Comparison of ENCODE assay signal across 1 cellular context in genomic region chr2:159637237-159637636, GRCh38.
TF ChIP-seq lines count a peak whose summit lies in the region.

No MANE protein-coding gene starts in this region.

TF ChIP-seq in H1, 55 proteins besides CTCF, POLR2A, EP300 and RAD21 (continued from another document):
- TF ChIP-seq FOSL1 (IDR thresholded peaks at IDR 0.05; ENCODE audit: insufficient read depth, low read depth, low read length), result no peak
- no peak for TF ChIP-seq POU5F1 (IDR thresholded peaks at IDR 0.05; ENCODE audit: low read depth, low read length)
- no peak for TF ChIP-seq GABPA (IDR thresholded peaks at IDR 0.05; ENCODE audit: borderline replicate concordance, insufficient read depth, low read length)
- TF ChIP-seq RXRA (IDR thresholded peaks at IDR 0.05; ENCODE audit: insufficient read depth, low read depth, low read length), result no peak
- no peak for TF ChIP-seq POLR2AphosphoS5 (IDR thresholded peaks at IDR 0.05; ENCODE audit: low read depth, low read length)
- TF ChIP-seq TAF7 (optimal IDR thresholded peaks at IDR 0.05; ENCODE audit: borderline replicate concordance, low read depth, low read length), result no peak
- TF ChIP-seq CHD7 (IDR thresholded peaks at IDR 0.05; ENCODE audit: insufficient replicate concordance, low read length), result no peak
- TF ChIP-seq SP2 (IDR thresholded peaks at IDR 0.05; ENCODE audit: low read length), result no peak
- no peak for TF ChIP-seq HDAC2 (IDR thresholded peaks at IDR 0.05; ENCODE audit: borderline replicate concordance in 1 of 2, low read depth in 2 of 2, low read length in 2 of 2)
